Comparison of ENCODE assay signal across 1 cellular context in the genomic region with DNA sequence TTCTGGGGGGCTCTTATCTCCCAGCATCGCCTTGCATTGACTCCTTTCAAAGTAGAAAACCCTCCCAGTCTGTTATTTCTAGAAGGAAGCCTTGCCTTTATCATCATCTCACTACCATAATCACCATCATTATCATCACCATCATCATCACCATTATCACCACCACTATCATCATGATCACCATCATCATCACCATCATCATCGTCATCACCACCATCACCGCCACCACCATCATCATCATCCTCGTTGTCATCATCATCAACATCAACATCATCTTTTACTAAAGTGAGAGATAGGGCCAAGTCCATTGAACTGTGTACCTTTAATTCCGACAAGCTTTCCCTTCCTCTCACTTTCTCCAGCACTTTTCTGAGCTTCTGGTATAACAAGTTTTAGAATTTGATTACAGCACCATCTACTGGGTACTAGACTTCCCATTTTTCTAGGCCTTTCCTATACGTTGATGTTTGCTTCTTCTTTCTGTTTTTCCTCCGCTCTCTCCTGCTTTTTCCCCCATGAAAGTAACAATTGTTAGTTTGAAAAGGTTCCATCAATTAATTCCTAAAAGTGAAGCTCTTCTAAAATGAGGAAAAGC.
TF ChIP-seq lines count a peak whose summit lies in the region.

No MANE protein-coding gene starts in this region.

TF ChIP-seq in GM12878, 131 proteins besides CTCF, POLR2A, EP300 and RAD21 (continued from another document):
- TF ChIP-seq, protein P1, sequence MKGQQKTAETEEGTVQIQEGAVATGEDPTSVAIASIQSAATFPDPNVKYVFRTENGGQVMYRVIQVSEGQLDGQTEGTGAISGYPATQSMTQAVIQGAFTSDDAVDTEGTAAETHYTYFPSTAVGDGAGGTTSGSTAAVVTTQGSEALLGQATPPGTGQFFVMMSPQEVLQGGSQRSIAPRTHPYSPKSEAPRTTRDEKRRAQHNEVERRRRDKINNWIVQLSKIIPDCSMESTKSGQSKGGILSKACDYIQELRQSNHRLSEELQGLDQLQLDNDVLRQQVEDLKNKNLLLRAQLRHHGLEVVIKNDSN (IDR thresholded peaks at IDR 0.05; ENCODE audit: borderline replicate concordance, extremely low read length, insufficient read depth, low read depth, low read length): no peak
- TF ChIP-seq CHD4 (IDR thresholded peaks at IDR 0.05): no peak
